Comparison of ENCODE assay signal across 8 cellular contexts in the genomic region with DNA sequence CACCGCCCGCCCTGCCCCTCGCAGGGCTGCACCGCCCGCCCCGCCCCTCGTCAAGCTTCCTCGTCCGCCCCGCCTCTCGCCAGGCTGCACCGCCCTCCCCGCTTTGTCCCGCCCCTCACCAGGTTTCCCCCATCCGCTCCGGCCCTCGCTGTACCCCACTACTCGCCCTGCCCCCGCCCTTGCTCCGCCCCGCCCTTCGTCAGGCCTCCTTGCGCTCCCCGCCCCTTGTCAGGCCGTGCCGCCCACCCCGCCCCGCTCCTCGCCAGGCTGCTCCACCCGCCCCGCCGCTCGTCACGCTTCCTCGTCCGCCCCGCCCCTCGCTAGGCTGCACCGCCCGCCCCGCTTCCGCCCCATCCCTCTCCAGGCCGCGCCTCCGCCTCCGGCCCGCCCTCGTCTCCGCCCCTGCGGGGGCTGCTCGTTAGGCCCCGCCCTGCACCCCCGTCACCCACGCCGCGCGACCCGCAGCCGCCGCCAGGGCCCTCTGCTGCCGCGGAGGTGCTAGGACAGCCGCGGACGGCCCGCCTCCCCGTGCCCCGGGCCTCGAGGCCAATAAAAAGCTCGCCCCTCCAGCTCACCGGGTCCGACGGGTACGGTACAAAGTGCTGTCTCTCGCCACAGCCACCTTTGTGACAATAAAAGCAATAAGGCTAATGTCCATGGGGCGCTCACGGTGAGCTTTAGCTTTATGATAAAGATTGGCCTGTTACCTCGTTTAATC. TPM values are rescaled to one million over a fixed set of nuclear protein-coding genes. Genes with fewer than 3 reads are reported as not detected.
DNase-seq lines count a peak whose midpoint lies in the region; ATAC-seq and TF ChIP-seq lines count a peak whose summit lies in the region.

No MANE protein-coding gene starts in this region.

- H3K9ac ChIP-seq in BLaER1 treated with 17β-estradiol and CSF1 and Interleukin-3, amounts not matched to agents 10 nM and 100 nM: peak overlapping the region; percentile 19 to 68 (median 59); a peak in 20 of 22 replicates

- intact Hi-C loops in activated CD4-positive, alpha-beta T cell treated with anti-CD3 and anti-CD28 coated beads, Interleukin-2, amount 10 ng/mL, durations not matched to agents 24 days and 14 days (cut with micrococcal nuclease): loop anchor here (1.0 to 10.0 kb wide), 12 partner anchors 109 to 1171 kb away; a partner anchor contains a TSS
- intact Hi-C loops in left lung (cut with DNase I): no loop called here

- peaks cover 16 to 32% (median 20%) of the 10 kb centered on the region in 10 experiments for H3K4me1 ChIP-seq in BLaER1 treated with 17β-estradiol and CSF1 and Interleukin-3, amounts not matched to agents 10 nM and 100 nM
- H3K4me1 ChIP-seq in left lung: peaks cover 7 to 41% of the 10 kb centered on the region in 2 donors

- H3K4me1 Mint-ChIP-seq in activated CD4-positive, alpha-beta T cell treated with anti-CD3 and anti-CD28 coated beads, Interleukin-2, amount 10 ng/mL, durations not matched to agents 24 days and 14 days: peaks cover 12% of the 10 kb centered on the region

- TF ChIP-seq CTCF in coronary artery (IDR thresholded peaks at IDR 0.05) (peak; percentile 47), left lung (IDR thresholded peaks at IDR 0.05) (peak; percentile 56 to 77)

- H3K27me3 Mint-ChIP-seq in activated CD4-positive, alpha-beta T cell treated with anti-CD3 and anti-CD28 coated beads, Interleukin-2, amount 10 ng/mL, durations not matched to agents 24 days and 14 days: peaks cover 9% of the 10 kb centered on the region

- H3K9me3 Mint-ChIP-seq in activated CD4-positive, alpha-beta T cell treated with anti-CD3 and anti-CD28 coated beads, Interleukin-2, amount 10 ng/mL, durations not matched to agents 24 days and 14 days: peaks cover 5% of the 10 kb centered on the region

- DNase-seq in NCI-H526 (lab: John Stamatoyannopoulos, UW): peak; percentile 64 to 97
- DNase-seq in activated CD4-positive, alpha-beta T cell treated with anti-CD3 and anti-CD28 coated beads, Interleukin-2, amount 10 ng/mL, durations not matched to agents 24 days and 14 days: peak; percentile 99
- peak; percentile 99 for DNase-seq in coronary artery (ENCODE audit: low spot score)
- DNase-seq in left lung: peak; percentile 99 to 100
- DNase-seq in stimulated activated CD4-positive, alpha-beta T cell treated with anti-CD3 and anti-CD28 coated beads, Interleukin-2, amount 100 ng/mL, for 24 hours: peak; percentile 99

- H3K4me3 Mint-ChIP-seq in activated CD4-positive, alpha-beta T cell treated with anti-CD3 and anti-CD28 coated beads, Interleukin-2, amount 10 ng/mL, durations not matched to agents 24 days and 14 days: peak overlapping the region; percentile 75

- H3K36me3 ChIP-seq in BLaER1 treated with 17β-estradiol and CSF1 and Interleukin-3, amounts not matched to agents 10 nM and 100 nM: peaks cover 33 to 36% (median 33%) of the 10 kb centered on the region in 11 experiments
- peaks cover 0 to 30% of the 10 kb centered on the region in 2 donors for H3K36me3 ChIP-seq in left lung

- ATAC-seq in GM19351 (IDR thresholded peaks at IDR 0.05; ENCODE audit: unreplicated experiment) (peak; percentile 74), HG03469 (IDR thresholded peaks at IDR 0.05; ENCODE audit: unreplicated experiment) (peak; percentile 71), left lung (peak; percentile 84)

- H3K4me3 ChIP-seq in BLaER1 treated with 17β-estradiol and CSF1 and Interleukin-3, amounts not matched to agents 10 nM and 100 nM: peak overlapping the region in 9 of 10 experiments; percentile 24 to 61 (median 43); a peak in 14 of 20 replicates
- peak overlapping the region; percentile 98 for H3K4me3 ChIP-seq in coronary artery
- H3K4me3 ChIP-seq in left lung: peak overlapping the region; percentile 17 to 66

- H3K27ac Mint-ChIP-seq in activated CD4-positive, alpha-beta T cell treated with anti-CD3 and anti-CD28 coated beads, Interleukin-2, amount 10 ng/mL, durations not matched to agents 24 days and 14 days: peak overlapping the region; percentile 84

- peaks cover 0 to 40% (median 29%) of the 10 kb centered on the region in 11 experiments; a peak in 15 of 22 replicates for H4K20me1 ChIP-seq in BLaER1 treated with 17β-estradiol and CSF1 and Interleukin-3, amounts not matched to agents 10 nM and 100 nM

- peak overlapping the region; percentile 35 to 68 (median 58); a peak in 19 of 22 replicates for H3K27ac ChIP-seq in BLaER1 treated with 17β-estradiol and CSF1 and Interleukin-3, amounts not matched to agents 10 nM and 100 nM
- H3K27ac ChIP-seq in coronary artery (peak overlapping the region; percentile 59 to 100), left lung (peak overlapping the region; percentile 73 to 84)

- peak overlapping the region; percentile 47 to 85 (median 65) for H3K4me2 ChIP-seq in BLaER1 treated with 17β-estradiol and CSF1 and Interleukin-3, amounts not matched to agents 10 nM and 100 nM

- peaks cover 36% of the 10 kb centered on the region for H3K36me3 Mint-ChIP-seq in activated CD4-positive, alpha-beta T cell treated with anti-CD3 and anti-CD28 coated beads, Interleukin-2, amount 10 ng/mL, durations not matched to agents 24 days and 14 days (ENCODE audit: low read depth)

- no peaks in the 10 kb centered on the region for H3K27me3 ChIP-seq in BLaER1 treated with 17β-estradiol and CSF1 and Interleukin-3, amounts not matched to agents 10 nM and 100 nM
- no peaks in the 10 kb centered on the region for H3K27me3 ChIP-seq in left lung

- peaks cover 0 to 14% (median 8%) of the 10 kb centered on the region in 11 experiments; a peak in 9 of 22 replicates for H3K9me3 ChIP-seq in BLaER1 treated with 17β-estradiol and CSF1 and Interleukin-3, amounts not matched to agents 10 nM and 100 nM (replicated peaks in 1 of 11)
- no peaks in the 10 kb centered on the region for H3K9me3 ChIP-seq in left lung

RNA-seq across cellular contexts. Expression of a gene that starts 0.6 kb away (rescaled TPM):
- total RNA-seq in activated CD4-positive, alpha-beta T cell treated with anti-CD3 and anti-CD28 coated beads, Interleukin-2, amount 10 ng/mL, durations not matched to agents 24 days and 14 days: 129 and 148 TPM in 2 replicates
- total RNA-seq in left lung: 10 to 100 TPM; 41.6 to 62.9 TPM

RNA-seq across cellular contexts. Expression of a gene that starts 29.9 kb away (rescaled TPM):
- not detected in 2 replicates for total RNA-seq in activated CD4-positive, alpha-beta T cell treated with anti-CD3 and anti-CD28 coated beads, Interleukin-2, amount 10 ng/mL, durations not matched to agents 24 days and 14 days
- 100 to 1,000 TPM in 1 of 2 donors, 10 to 100 TPM in 1; 32.0 to 101 TPM for total RNA-seq in left lung

RNA-seq across cellular contexts. Expression of a gene that starts 46.4 kb away (rescaled TPM):
- total RNA-seq in activated CD4-positive, alpha-beta T cell treated with anti-CD3 and anti-CD28 coated beads, Interleukin-2, amount 10 ng/mL, durations not matched to agents 24 days and 14 days: 0.07 TPM in 1 of 2 replicates, not detected in the other
- 10 to 100 TPM in 1 of 2 donors, 1 to 10 TPM in 1; 7.3 to 11.7 TPM for total RNA-seq in left lung

RNA-seq across cellular contexts. Expression of a gene that starts 55.7 kb away (rescaled TPM):
- total RNA-seq in activated CD4-positive, alpha-beta T cell treated with anti-CD3 and anti-CD28 coated beads, Interleukin-2, amount 10 ng/mL, durations not matched to agents 24 days and 14 days: not detected in 2 replicates
- not detected for total RNA-seq in left lung

Comparison
In these comparisons a context has a peak if more than half of its experiments do, and no peak if none do; other contexts are left out.
1. Peak in every context shown above with its lines: DNase-seq, ATAC-seq, H3K4me3 ChIP-seq and H3K27ac ChIP-seq.
2. H3K4me3 ChIP-seq: peak in every context shown above with its lines; median percentile 98 in coronary artery; 43 in BLaER1 treated with 17β-estradiol and CSF1 and Interleukin-3, amounts not matched to agents 10 nM and 100 nM; 42 in left lung.
3. RNA of a gene that starts 29.9 kb away (total RNA-seq): 32.0 to 101 TPM in left lung; not detected in activated CD4-positive, alpha-beta T cell treated with anti-CD3 and anti-CD28 coated beads, Interleukin-2, amount 10 ng/mL, durations not matched to agents 24 days and 14 days; every median in the first group is over 10 times any median in the second.